In the genomic region with DNA sequence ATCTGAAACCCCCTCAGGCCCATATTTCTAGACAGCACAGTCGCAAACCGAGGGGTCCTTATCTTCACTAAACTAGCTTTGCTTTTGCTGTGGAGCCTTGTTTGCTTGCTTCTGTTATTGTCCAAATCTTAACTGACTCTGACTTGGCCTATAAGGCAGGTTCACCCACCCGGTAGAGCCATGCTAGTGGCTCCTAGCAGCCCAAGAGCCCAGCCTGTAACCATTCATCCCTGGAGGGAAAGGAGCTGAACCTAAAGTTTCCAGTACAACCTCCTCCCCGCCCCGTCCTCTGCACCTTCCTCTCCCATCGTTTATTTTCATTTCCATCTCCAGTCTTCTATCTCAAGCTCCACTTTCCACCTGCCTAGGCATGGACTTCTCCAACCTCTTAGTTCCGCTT, we compare ENCODE assay signal across 17 cellular contexts.
DNase-seq lines count a peak whose midpoint lies in the region; ATAC-seq and TF ChIP-seq lines count a peak whose summit lies in the region.
"Had no signal": no experiment of that assay in that cellular context is flagged by ENCODE, and none has a peak within 500 bp of the region (broad histone marks: within the 10 kb centered on the region; RNA-seq: fewer than 3 reads in every experiment).

No MANE protein-coding gene starts in this region.

- peaks cover 75% of the 10 kb centered on the region for H3K9me3 ChIP-seq in endodermal cell (ENCODE audit: control insufficient read depth, low read length)
- no peaks in the 10 kb centered on the region for H3K9me3 ChIP-seq in MM.1S (replicated peaks; ENCODE audit: insufficient read depth, low read length)

- no peak overlapping the region for H2AFZ ChIP-seq in MM.1S (ENCODE audit: low read length)
- H2AFZ ChIP-seq: GM23338 had no signal

- no peaks in the 10 kb centered on the region for H3K9me2 ChIP-seq in MM.1S (replicated peaks; ENCODE audit: insufficient read depth, low read length)

- ATAC-seq in GM19467 (IDR thresholded peaks at IDR 0.05; ENCODE audit: unreplicated experiment) (no peak), left ventricle myocardium superior (no peak)
- ATAC-seq: GM12878, GM23338, HCT116 had no signal

- DNase-seq in GM13977 (ENCODE audit: low spot score) (peak; percentile 10), GM20000 (ENCODE audit: low spot score) (peak; percentile 1), endodermal cell (no peak), MM.1S (no peak), left ventricle myocardium superior (no peak)
- DNase-seq: C1 segment of cervical spinal cord; Calu3; CD4-positive, alpha-beta memory T cell; COR-L47; DMS53; EL; GDM1; H9 had no signal

- H3K79me2 ChIP-seq in MM.1S (ENCODE audit: low read length) = no peaks in the 10 kb centered on the region

- no peaks in the 10 kb centered on the region for H3K36me3 Mint-ChIP-seq in endodermal cell (ENCODE audit: low read depth)
- H3K36me3 Mint-ChIP-seq: CD4-positive, alpha-beta memory T cell had no signal

- no peaks in the 10 kb centered on the region for H3F3A ChIP-seq in MM.1S (ENCODE audit: insufficient read depth, low read length)

- H3K4me2 ChIP-seq in MM.1S (ENCODE audit: low read depth, low read length) = no peak overlapping the region
- H3K4me2 ChIP-seq: GM23338 had no signal

- H3K36me3 ChIP-seq in endodermal cell (ENCODE audit: control insufficient read depth, insufficient read depth, low read length) (no peaks in the 10 kb centered on the region), MM.1S (replicated peaks; ENCODE audit: insufficient read depth, low read length) (no peaks in the 10 kb centered on the region)

- in situ Hi-C loops in GM13977 (cut with MboI; ENCODE audit: low pct_unique_long_range_greater_than_20kb, low sequenced_read_pairs, unreplicated experiment) = no loop called here

- no peaks in the 10 kb centered on the region for H3K27me3 Mint-ChIP-seq in endodermal cell (ENCODE audit: insufficient read depth)
- H3K27me3 Mint-ChIP-seq: CD4-positive, alpha-beta memory T cell had no signal

- no peak overlapping the region for H3K4me3 Mint-ChIP-seq in endodermal cell
- H3K4me3 Mint-ChIP-seq: CD4-positive, alpha-beta memory T cell; GM23338; H9 had no signal

- no peaks in the 10 kb centered on the region for H3K4me1 ChIP-seq in endodermal cell (ENCODE audit: control insufficient read depth, insufficient read depth, low read length)
- no peaks in the 10 kb centered on the region for H3K4me1 ChIP-seq in MM.1S (ENCODE audit: low read length)

- no peaks in the 10 kb centered on the region for H3K4me1 Mint-ChIP-seq in endodermal cell
- H3K4me1 Mint-ChIP-seq: CD4-positive, alpha-beta memory T cell; GM23338 had no signal

- no peaks in the 10 kb centered on the region for H4K20me1 ChIP-seq in MM.1S (ENCODE audit: insufficient read depth, low read length)

- WGBS in endodermal cell (ENCODE audit: insufficient coverage in 1 of 2, insufficient read length in 1 of 2), 2 experiments = 75 to 86% methylated on average over 4 to 7 of the region's 7 CpGs

- H3K9me3 Mint-ChIP-seq in endodermal cell = peaks cover 2% of the 10 kb centered on the region
- H3K9me3 Mint-ChIP-seq: H9 had no signal

- no peak overlapping the region for H3K27ac Mint-ChIP-seq in endodermal cell
- H3K27ac Mint-ChIP-seq: CD4-positive, alpha-beta memory T cell; GM23338; H9 had no signal

- TF ChIP-seq CTCF in GM13977 (IDR thresholded peaks at IDR 0.05; ENCODE audit: extremely low read depth, insufficient read depth, missing control alignments) (no peak), GM20000 (IDR thresholded peaks at IDR 0.05; ENCODE audit: extremely low read depth, missing control alignments) (no peak), endodermal cell (conservative IDR thresholded peaks at IDR 0.05) (no peak), MM.1S (IDR thresholded peaks at IDR 0.05; ENCODE audit: low read length) (no peak)

- peak overlapping the region; percentile 54 for H3K4me3 ChIP-seq in endodermal cell (ENCODE audit: low read length)
- no peak overlapping the region for H3K4me3 ChIP-seq in MM.1S (ENCODE audit: low read length)
- H3K4me3 ChIP-seq: GM12878, GM23338 had no signal

- intact Hi-C loops in left ventricle myocardium superior (cut with micrococcal nuclease) = no loop called here

- H3K9ac ChIP-seq in endodermal cell (ENCODE audit: extremely low read depth, low read length, poor library complexity, severe bottlenecking) (no peak overlapping the region), MM.1S (ENCODE audit: low read length) (no peak overlapping the region)

- H3K27ac ChIP-seq in endodermal cell (ENCODE audit: low read depth, low read length) = no peak overlapping the region
- H3K27ac ChIP-seq in MM.1S (ENCODE audit: low read length) = no peak overlapping the region

- H3K27me3 ChIP-seq in endodermal cell (ENCODE audit: control insufficient read depth, insufficient read depth, low read length, poor library complexity, severe bottlenecking) = no peaks in the 10 kb centered on the region
- H3K27me3 ChIP-seq in MM.1S (replicated peaks; ENCODE audit: insufficient read depth, low read length) = peaks cover 75% of the 10 kb centered on the region

Comparison
In these comparisons a context has a peak if more than half of its experiments do, and no peak if none do; other contexts are left out.
1. DNase-seq: peak in GM13977 (single experiment) and GM20000 (single experiment); none in endodermal cell (single experiment), MM.1S (single experiment) and left ventricle myocardium superior (single experiment).